In the genomic region with DNA sequence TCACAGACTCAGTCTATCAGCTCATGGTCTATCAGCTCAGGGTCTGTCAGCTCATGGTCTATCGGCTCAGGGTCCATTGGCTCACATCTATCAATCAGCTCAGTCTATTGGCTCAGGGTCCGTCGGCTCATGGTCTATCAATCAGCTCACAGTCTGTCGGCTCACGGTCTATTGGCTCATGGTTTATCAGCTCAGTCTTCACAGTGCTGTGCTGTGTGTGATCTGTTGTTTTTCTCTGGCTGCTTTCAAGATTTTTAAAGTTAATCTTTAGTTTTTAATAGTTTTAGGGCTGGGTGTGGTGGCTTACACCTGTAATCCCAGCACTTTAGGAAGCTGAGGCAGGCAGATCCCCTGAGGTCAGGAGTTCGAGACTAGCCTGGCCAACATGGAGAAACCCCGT, we compare ENCODE assay signal across 22 cellular contexts. TPM values are rescaled to one million over a fixed set of nuclear protein-coding genes. Genes with fewer than 3 reads are reported as not detected.
A peak's percentile ranks its signal among the peaks of the same experiment; 100 is the strongest.
DNase-seq lines count a peak whose midpoint lies in the region; ATAC-seq and TF ChIP-seq lines count a peak whose summit lies in the region.
"Had no signal": no experiment of that assay in that cellular context is flagged by ENCODE, and none has a peak within 500 bp of the region (broad histone marks: within the 10 kb centered on the region; RNA-seq: fewer than 3 reads in every experiment).

No MANE protein-coding gene starts in this region.

- H3K9ac ChIP-seq in mesendoderm (ENCODE audit: low read length), result no peak overlapping the region

- WGBS in body of pancreas, 2 donors, result 77 to 78% methylated on average over 7 of the region's 7 CpGs
- WGBS in mesendoderm (ENCODE audit: extremely low coverage, insufficient coverage, low lambda C conversion rate), result no CpG with 5 or more reads among the region's 7 CpGs

- TF ChIP-seq CTCF in mucosa of descending colon (IDR thresholded peaks at IDR 0.05) (no peak), tibial artery (IDR thresholded peaks at IDR 0.05) (no peak), body of pancreas (IDR thresholded peaks at IDR 0.05) (no peak)

- no peak overlapping the region for H3K18ac ChIP-seq in mesendoderm (ENCODE audit: low read length)

- no peak overlapping the region for H3K23ac ChIP-seq in mesendoderm (ENCODE audit: low read length)

- peak; percentile 16 for DNase-seq in activated T-cell treated with anti-CD3 and anti-CD28 coated beads, Interleukin-2, amount 50 U/mL, for 24 hours
- no peak for DNase-seq in activated T-cell treated with anti-CD3 and anti-CD28 coated beads for 4 hours
- peak in 2 of 3 donors; percentile 7 to 23 for DNase-seq in mucosa of descending colon
- DNase-seq in tibial artery, result peak; percentile 5 to 45
- no peak for DNase-seq in body of pancreas
- DNase-seq in mesendoderm, result no peak
- no peak for DNase-seq in NCI-H526 treated with DMSO at 0.1 percent for 48 hours (lab: John Stamatoyannopoulos, UW)
- DNase-seq: AML-193; CD4-positive, alpha-beta T cell; DMS153; DMS79; GDM1; HCEC 1CT had no signal

- H3K79me1 ChIP-seq in mesendoderm (ENCODE audit: low read length), result peaks cover 2% of the 10 kb centered on the region

- peaks cover 57% of the 10 kb centered on the region for H3K36me3 Mint-ChIP-seq in activated T-cell treated with anti-CD3 and anti-CD28 coated beads, Interleukin-2, amount 50 U/mL, for 24 hours (ENCODE audit: low read depth)

- H3K4me3 Mint-ChIP-seq in activated T-cell treated with anti-CD3 and anti-CD28 coated beads, Interleukin-2, amount 50 U/mL, for 24 hours, result no peak overlapping the region
- H3K4me3 Mint-ChIP-seq: CD4-positive, alpha-beta T cell; GM23338 had no signal

- TF ChIP-seq POLR2A in body of pancreas (IDR thresholded peaks at IDR 0.05), result no peak

- H3K56ac ChIP-seq in mesendoderm (ENCODE audit: low read length), result no peak overlapping the region

- H3K27me3 ChIP-seq in tibial artery (no peaks in the 10 kb centered on the region), body of pancreas (no peaks in the 10 kb centered on the region), mesendoderm (ENCODE audit: insufficient read depth, low read length, poor library complexity) (no peaks in the 10 kb centered on the region)

- no peak overlapping the region for H3K27ac Mint-ChIP-seq in activated T-cell treated with anti-CD3 and anti-CD28 coated beads, Interleukin-2, amount 50 U/mL, for 24 hours
- H3K27ac Mint-ChIP-seq: CD4-positive, alpha-beta T cell; GM23338 had no signal

- H3K4ac ChIP-seq in mesendoderm (ENCODE audit: low read depth, low read length), result no peak overlapping the region

- H2AK5ac ChIP-seq in mesendoderm (ENCODE audit: low read length), result no peak overlapping the region

- H3K27ac ChIP-seq in tibial artery, result no peak overlapping the region
- no peak overlapping the region for H3K27ac ChIP-seq in body of pancreas
- H3K27ac ChIP-seq in mesendoderm (ENCODE audit: low read depth, low read length), result no peak overlapping the region
- H3K27ac ChIP-seq: 22Rv1, A549, C4-2B, HL-60 had no signal

- H4K8ac ChIP-seq in mesendoderm (ENCODE audit: low read depth, low read length), result no peak overlapping the region

- H4K5ac ChIP-seq in mesendoderm (ENCODE audit: low read length), result no peak overlapping the region

- H3K9me3 ChIP-seq in mucosa of descending colon, result no peaks in the 10 kb centered on the region
- H3K9me3 ChIP-seq in tibial artery, result no peaks in the 10 kb centered on the region
- no peaks in the 10 kb centered on the region for H3K9me3 ChIP-seq in body of pancreas
- H3K9me3 ChIP-seq: A549 had no signal

- H3K4me3 ChIP-seq in mucosa of descending colon (no peak overlapping the region), tibial artery (no peak overlapping the region), body of pancreas (no peak overlapping the region), mesendoderm (ENCODE audit: low read length) (no peak overlapping the region)
- H3K4me3 ChIP-seq: A549, GM23338 had no signal

- no peaks in the 10 kb centered on the region for H3K27me3 Mint-ChIP-seq in activated T-cell treated with anti-CD3 and anti-CD28 coated beads, Interleukin-2, amount 50 U/mL, for 24 hours

- H3K4me2 ChIP-seq in mesendoderm (ENCODE audit: low read length), result no peak overlapping the region
- H3K4me2 ChIP-seq: A549, GM23338 had no signal

- peak; percentile 59 for ATAC-seq in mucosa of descending colon
- ATAC-seq in body of pancreas, result no peak
- no peak for ATAC-seq in HG02885 (IDR thresholded peaks at IDR 0.05; ENCODE audit: poor library complexity, unreplicated experiment)
- ATAC-seq: A549, GM23338 had no signal

- peaks cover 21% of the 10 kb centered on the region for H3K9me3 Mint-ChIP-seq in activated T-cell treated with anti-CD3 and anti-CD28 coated beads, Interleukin-2, amount 50 U/mL, for 24 hours

- no peak overlapping the region for H2BK15ac ChIP-seq in mesendoderm (replicated peaks; ENCODE audit: low read depth)

- H3K36me3 ChIP-seq in mucosa of descending colon (ENCODE audit: low read depth) (no peaks in the 10 kb centered on the region), tibial artery (peaks cover 0 to 6% (median 0%) of the 10 kb centered on the region in 3 donors), body of pancreas (replicated peaks in 1 of 2; ENCODE audit: insufficient read depth in 1 of 2, low read depth in 2 of 2) (no peaks in the 10 kb centered on the region), mesendoderm (ENCODE audit: control insufficient read depth, insufficient read depth, low read length) (no peaks in the 10 kb centered on the region)

- H3K4me1 Mint-ChIP-seq in activated T-cell treated with anti-CD3 and anti-CD28 coated beads, Interleukin-2, amount 50 U/mL, for 24 hours (ENCODE audit: low read depth), result peaks cover 67% of the 10 kb centered on the region
- H3K4me1 Mint-ChIP-seq: GM23338 had no signal

- H2BK120ac ChIP-seq in mesendoderm (ENCODE audit: low read depth, low read length), result no peak overlapping the region

- H3K4me1 ChIP-seq in mucosa of descending colon (ENCODE audit: low read depth) (no peaks in the 10 kb centered on the region), tibial artery (no peaks in the 10 kb centered on the region), body of pancreas (no peaks in the 10 kb centered on the region), mesendoderm (ENCODE audit: control insufficient read depth, low read depth, low read length) (no peaks in the 10 kb centered on the region)
- H3K4me1 ChIP-seq: A549 had no signal

- H2BK5ac ChIP-seq in mesendoderm (ENCODE audit: low read length), result no peak overlapping the region

- H3K79me2 ChIP-seq in mesendoderm (ENCODE audit: control insufficient read depth, insufficient read depth, low read length), result no peaks in the 10 kb centered on the region

- intact Hi-C loops in mucosa of descending colon (cut with DNase I, micrococcal nuclease), result no loop called here
- intact Hi-C loops in tibial artery (cut with DNase I; ENCODE audit: low total_unique reads), result no loop called here
- intact Hi-C loops in body of pancreas (cut with DNase I), result no loop called here

RNA-seq across cellular contexts. Expression of a gene that starts 14.4 kb away (rescaled TPM):
- 10 to 100 TPM; 18.4 to 25.3 (median 24.0) TPM for total RNA-seq in mucosa of descending colon
- 10 to 100 TPM in 1 of 2 donors, 1 to 10 TPM in 1; 8.8 to 13.2 TPM for total RNA-seq in body of pancreas
- polyA plus RNA-seq in mesendoderm (2013, experiment 1 of 2), result 7.0 TPM
- polyA plus RNA-seq in mesendoderm (2013, experiment 2 of 2), result 6.8 TPM

RNA-seq across cellular contexts. Expression of a gene that starts 27.4 kb away (rescaled TPM):
- total RNA-seq in mucosa of descending colon, result 1 to 10 TPM; 1.3 to 7.5 (median 2.1) TPM
- total RNA-seq in body of pancreas, result under 1 TPM in 1 of 2 donors, not detected in 1; 0.26 TPM
- polyA plus RNA-seq in mesendoderm (2013, experiment 1 of 2), result not detected
- polyA plus RNA-seq in mesendoderm (2013, experiment 2 of 2), result not detected
- total RNA-seq: CD4-positive, alpha-beta T cell; Daoy; GM23338; HT1080 had no signal
- polyA plus RNA-seq: BJ, GM23338 had no signal

Comparison
In these comparisons a context has a peak if more than half of its experiments do, and no peak if none do; other contexts are left out.
1. DNase-seq: peak in activated T-cell treated with anti-CD3 and anti-CD28 coated beads, Interleukin-2, amount 50 U/mL, for 24 hours (single experiment), mucosa of descending colon (2 of 3) and tibial artery (2 of 2); none in activated T-cell treated with anti-CD3 and anti-CD28 coated beads for 4 hours (single experiment), body of pancreas (0 of 4), mesendoderm (single experiment) and NCI-H526 treated with DMSO at 0.1 percent for 48 hours (single experiment).